In the genomic region with DNA sequence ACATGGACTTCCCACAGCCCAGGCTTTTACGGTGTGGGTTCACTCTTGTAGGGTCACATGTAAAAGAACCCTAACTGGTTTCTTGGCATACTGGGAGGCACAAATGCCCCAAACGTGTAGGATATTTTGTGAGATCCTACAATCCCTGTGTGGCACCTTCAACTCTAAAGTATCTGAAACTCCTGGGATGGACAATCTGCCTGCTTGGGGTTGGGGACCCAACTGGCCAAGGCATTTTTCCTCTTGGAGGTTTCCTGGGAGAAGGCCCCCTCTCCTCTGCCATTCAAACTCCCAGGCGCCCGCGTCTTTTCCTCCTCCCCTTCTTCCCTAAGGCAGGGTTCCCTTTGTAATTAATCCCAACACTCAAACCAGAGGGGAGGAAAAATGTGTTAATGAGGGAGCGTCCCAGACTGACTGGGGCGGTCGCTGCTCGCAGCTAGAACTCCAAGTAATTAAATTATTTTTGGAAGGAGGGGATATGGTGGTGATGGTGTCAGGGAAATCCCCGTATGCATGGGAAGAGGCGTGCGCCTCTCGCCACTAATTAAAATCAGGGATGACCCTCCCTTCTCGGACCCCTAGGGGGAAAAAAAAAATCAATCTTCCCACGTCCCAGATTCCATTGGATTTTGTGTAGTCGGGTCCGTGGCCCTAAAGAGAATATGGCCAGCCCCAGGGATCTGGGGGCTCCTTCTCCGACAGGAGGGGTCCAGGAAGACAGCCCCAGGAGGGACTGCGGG, we compare ENCODE assay signal across 7 cellular contexts. TPM values are rescaled to one million over a fixed set of nuclear protein-coding genes. Genes with fewer than 3 reads are reported as not detected.
A peak's percentile ranks its signal among the peaks of the same experiment; 100 is the strongest.
DNase-seq lines count a peak whose midpoint lies in the region; ATAC-seq, FAIRE-seq and TF ChIP-seq lines count a peak whose summit lies in the region.

No MANE protein-coding gene starts in this region.

- TF ChIP-seq CTCF in brain (conservative IDR thresholded peaks at IDR 0.05), result peak; percentile 28 to 33
- no peak for TF ChIP-seq CTCF in left lung (IDR thresholded peaks at IDR 0.05)

- H3K9me3 ChIP-seq in KOPT-K1 (ENCODE audit: insufficient read depth, low read length, poor library complexity, severe bottlenecking) (no peaks in the 10 kb centered on the region), left lung (no peaks in the 10 kb centered on the region)

- no peaks in the 10 kb centered on the region for H3K36me3 Mint-ChIP-seq in brain

- H3K4me1 Mint-ChIP-seq in brain, result peaks cover 49% of the 10 kb centered on the region

- H3K27me3 ChIP-seq in left lung, result peaks cover 0 to 36% of the 10 kb centered on the region in 2 donors

- peak overlapping the region; percentile 70 to 97 (median 87) for H3K27ac Mint-ChIP-seq in brain

- H3K4me3 Mint-ChIP-seq in brain, result peak overlapping the region; percentile 71 to 90 (median 84)

- intact Hi-C loops in left lung (cut with DNase I), result no loop called here

- H3K27me3 Mint-ChIP-seq in brain, result peaks cover 8% of the 10 kb centered on the region

- no peak for DNase-seq in left lung
- DNase-seq in substantia nigra (lab: John Stamatoyannopoulos, UW), result no peak
- DNase-seq in NCI-H1436 treated with DMSO at 0.1 percent for 48 hours (lab: John Stamatoyannopoulos, UW), result no peak
- DNase-seq in urothelium cell line (ENCODE audit: low spot score), result no peak
- no peak for DNase-seq in NCI-H774 (lab: John Stamatoyannopoulos, UW)

- H3K27ac ChIP-seq in KOPT-K1 (ENCODE audit: low read depth, low read length, poor library complexity, severe bottlenecking) (peak overlapping the region; percentile 40), left lung (peak overlapping the region in 1 of 2 donors; percentile 48), substantia nigra (ENCODE audit: low read depth, low read length, poor library complexity, severe bottlenecking) (peak overlapping the region; percentile 63)

- ATAC-seq in left lung, result peak; percentile 5

- H3K9me3 Mint-ChIP-seq in brain, result no peaks in the 10 kb centered on the region

- H3K4me3 ChIP-seq in left lung, result peak overlapping the region; percentile 48 to 57

- no peak for FAIRE-seq in urothelium cell line (lab: Jason Lieb, UNC)

- H3K4me1 ChIP-seq in left lung, result peaks cover 0 to 26% of the 10 kb centered on the region in 2 donors

- H3K36me3 ChIP-seq in KOPT-K1 (ENCODE audit: insufficient read depth, low read length) (no peaks in the 10 kb centered on the region), left lung (no peaks in the 10 kb centered on the region)

RNA-seq across cellular contexts. Expression of a gene that starts 0.7 kb away (rescaled TPM):
- 45.5 TPM for polyA plus RNA-seq in brain (ENCODE audit: insufficient read depth, low read depth, low replicate concordance)
- 1 to 10 TPM; 2.7 to 5.5 TPM for total RNA-seq in left lung

RNA-seq across cellular contexts. Expression of a gene that starts 32.8 kb away (rescaled TPM):
- polyA plus RNA-seq in brain (ENCODE audit: insufficient read depth, low read depth, low replicate concordance), result 1.0 TPM
- total RNA-seq in left lung, result under 1 TPM; 0.09 to 0.26 TPM

RNA-seq across cellular contexts. Expression of a gene that starts 56.5 kb away (rescaled TPM):
- polyA plus RNA-seq in brain (ENCODE audit: insufficient read depth, low read depth, low replicate concordance), result 103 TPM
- 10 to 100 TPM; 90.7 to 93.8 TPM for total RNA-seq in left lung

RNA-seq across cellular contexts. Expression of a gene that starts 56.7 kb away (rescaled TPM):
- 173 TPM for polyA plus RNA-seq in brain (ENCODE audit: insufficient read depth, low read depth, low replicate concordance)
- total RNA-seq in left lung, result 100 to 1,000 TPM; 174 to 181 TPM

Comparison
In these comparisons a context has a peak if more than half of its experiments do, and no peak if none do; other contexts are left out.
1. CTCF ChIP-seq: peak in brain (2 of 2); none in left lung (0 of 2).